Comparison of ENCODE assay signal across 21 cellular contexts in genomic region chr3:46864051-46864881, GRCh38. TPM values are rescaled to one million over a fixed set of nuclear protein-coding genes. Genes with fewer than 3 reads are reported as not detected.
DNase-seq lines count a peak whose midpoint lies in the region; ATAC-seq and TF ChIP-seq lines count a peak whose summit lies in the region.
"Had no signal": no experiment of that assay in that cellular context is flagged by ENCODE, and none has a peak within 500 bp of the region (broad histone marks: within the 10 kb centered on the region; RNA-seq: fewer than 3 reads in every experiment).

No MANE protein-coding gene starts in this region.

- peaks cover 2% of the 10 kb centered on the region for H3K27me3 Mint-ChIP-seq in neural progenitor cell (ENCODE audit: insufficient read depth, low read depth)
- H3K27me3 Mint-ChIP-seq: CD4-positive, CD25-positive, alpha-beta regulatory T cell had no signal

- no peaks in the 10 kb centered on the region for H3F3A ChIP-seq in neural progenitor cell (ENCODE audit: low read depth)

- H3K9me3 ChIP-seq in breast epithelium (no peaks in the 10 kb centered on the region), mammary epithelial cell (replicated peaks; ENCODE audit: insufficient read depth, low read length) (no peaks in the 10 kb centered on the region), neural progenitor cell (ENCODE audit: low read depth) (no peaks in the 10 kb centered on the region), upper lobe of right lung (no peaks in the 10 kb centered on the region), BE2C (no peaks in the 10 kb centered on the region)
- H3K9me3 ChIP-seq: pancreas, thoracic aorta had no signal

- intact Hi-C loops in breast epithelium (cut with DNase I; ENCODE audit: low total_unique reads) (no loop called here), mammary epithelial cell (cut with micrococcal nuclease) (no loop called here), cardiac septum (cut with DNase I) (loop anchor here (5.0 kb wide), 1 partner anchor 172 kb away; the partner anchor contains the start of gene ALS2CL), upper lobe of right lung (cut with DNase I) (no loop called here)

- H3K79me2 ChIP-seq in mammary epithelial cell (ENCODE audit: insufficient read depth, low read length) = no peaks in the 10 kb centered on the region
- no peaks in the 10 kb centered on the region for H3K79me2 ChIP-seq in neural progenitor cell (ENCODE audit: low read depth)

- no TSS peak for BruUV-seq in mammary epithelial cell (replicated peaks; lab: Mats Ljungman, UMichigan)

- no peaks in the 10 kb centered on the region for H3K36me3 Mint-ChIP-seq in neural progenitor cell
- H3K36me3 Mint-ChIP-seq: CD4-positive, CD25-positive, alpha-beta regulatory T cell; IgD-negative memory B cell had no signal

- no peak overlapping the region for H3K4me2 ChIP-seq in mammary epithelial cell (ENCODE audit: insufficient read depth, low read depth, low read length)
- H3K4me2 ChIP-seq in neural progenitor cell = no peak overlapping the region

- no peak overlapping the region for H2AFZ ChIP-seq in mammary epithelial cell (ENCODE audit: low read depth, low read length)
- H2AFZ ChIP-seq in neural progenitor cell (replicated peaks) = no peak overlapping the region

- H4K20me1 ChIP-seq in mammary epithelial cell (ENCODE audit: insufficient read depth, low read length) (no peaks in the 10 kb centered on the region), neural progenitor cell (ENCODE audit: low read depth) (no peaks in the 10 kb centered on the region)

- no peaks in the 10 kb centered on the region for H3K36me3 ChIP-seq in breast epithelium
- no peaks in the 10 kb centered on the region for H3K36me3 ChIP-seq in mammary epithelial cell (ENCODE audit: insufficient read depth, low read length)
- no peaks in the 10 kb centered on the region for H3K36me3 ChIP-seq in neural progenitor cell
- H3K36me3 ChIP-seq in upper lobe of right lung = no peaks in the 10 kb centered on the region
- no peaks in the 10 kb centered on the region for H3K36me3 ChIP-seq in BE2C
- H3K36me3 ChIP-seq: pancreas, thoracic aorta had no signal

- no peak overlapping the region for H3K4me3 Mint-ChIP-seq in neural progenitor cell
- H3K4me3 Mint-ChIP-seq: CD4-positive, CD25-positive, alpha-beta regulatory T cell; IgD-negative memory B cell had no signal

- dilution Hi-C loops in mammary epithelial cell (cut with HindIII; ENCODE audit: low sequenced_read_pairs) = no loop called here

- TF ChIP-seq CTCF in breast epithelium (IDR thresholded peaks at IDR 0.05) (no peak), mammary epithelial cell (conservative IDR thresholded peaks at IDR 0.05 in 1 of 2, IDR thresholded peaks at IDR 0.05 in 1 of 2; ENCODE audit: extremely low read depth in 1 of 2, insufficient read depth in 1 of 2, low read depth in 1 of 2, low read length in 2 of 2) (peak in 1 of 2 donors; percentile 2), neural progenitor cell (IDR thresholded peaks at IDR 0.05) (no peak), upper lobe of right lung (IDR thresholded peaks at IDR 0.05) (no peak), GM20000 (IDR thresholded peaks at IDR 0.05; ENCODE audit: extremely low read depth, missing control alignments) (no peak), BE2C (IDR thresholded peaks at IDR 0.05; ENCODE audit: low read depth, low read length) (no peak)

- in situ Hi-C loops in mammary epithelial cell (cut with MboI; ENCODE audit: low sequenced_read_pairs in 2 of 2) = no loop called here

- H3K9me3 Mint-ChIP-seq in neural progenitor cell = no peaks in the 10 kb centered on the region
- H3K9me3 Mint-ChIP-seq: CD4-positive, CD25-positive, alpha-beta regulatory T cell; IgD-negative memory B cell had no signal

- CTCF ChIA-PET in mammary epithelial cell (lab: Charles Lee; ENCODE audit: low non-redundant PET) = no interaction called here

- no peak for ATAC-seq in upper lobe of right lung
- no peak for ATAC-seq in GM18511 (IDR thresholded peaks at IDR 0.05; ENCODE audit: unreplicated experiment)
- ATAC-seq: pancreas had no signal

- H3K4me1 ChIP-seq in breast epithelium (peaks cover 10 to 30% of the 10 kb centered on the region in 2 donors), mammary epithelial cell (ENCODE audit: insufficient read depth, low read length) (no peaks in the 10 kb centered on the region), neural progenitor cell (peaks cover 10% of the 10 kb centered on the region), upper lobe of right lung (peaks cover 34% of the 10 kb centered on the region), BE2C (no peaks in the 10 kb centered on the region)

- peak overlapping the region; percentile 82 to 84 for H3K27ac ChIP-seq in breast epithelium
- H3K27ac ChIP-seq in mammary epithelial cell (ENCODE audit: insufficient read depth, low read depth, low read length) = no peak overlapping the region
- H3K27ac ChIP-seq in neural progenitor cell = no peak overlapping the region
- H3K27ac ChIP-seq in upper lobe of right lung = peak overlapping the region; percentile 42
- H3K27ac ChIP-seq: pancreas had no signal

- peak overlapping the region; percentile 65 for H3K27ac Mint-ChIP-seq in neural progenitor cell

- H3K4me1 Mint-ChIP-seq in neural progenitor cell = peaks cover 20% of the 10 kb centered on the region
- H3K4me1 Mint-ChIP-seq: CD4-positive, CD25-positive, alpha-beta regulatory T cell; IgD-negative memory B cell had no signal

- no peak for TF ChIP-seq POLR2A in breast epithelium (IDR thresholded peaks at IDR 0.05)

- H3K9ac ChIP-seq in mammary epithelial cell (ENCODE audit: insufficient read depth, low read length) = no peak overlapping the region
- no peak overlapping the region for H3K9ac ChIP-seq in neural progenitor cell

- DNase-seq in breast epithelium (ENCODE audit: low spot score in 2 of 2) = no peak
- DNase-seq in mammary epithelial cell = no peak
- DNase-seq in cardiac septum (ENCODE audit: low spot score) = peak; percentile 66
- no peak for DNase-seq in neural progenitor cell (ENCODE audit: low spot score)
- DNase-seq in upper lobe of right lung = peak; percentile 54
- no peak for DNase-seq in GM20000 (ENCODE audit: low spot score)
- DNase-seq in BE2C = no peak
- DNase-seq: ACHN; activated CD4-positive, alpha-beta T cell treated with anti-CD3 and anti-CD28 coated beads for 48 hours; activated CD8-positive, alpha-beta memory T cell treated with anti-CD3 and anti-CD28 coated beads, Interleukin-2, amount 50 U/mL, for 48 hours; activated gamma-delta T cell treated with Interleukin-2 at 50 U/mL for 16 hours; anterior cingulate cortex; CD4-positive, CD25-positive, alpha-beta regulatory T cell; DMS79 treated with DMSO at 0.1 percent for 48 hours; NCI-H1694; NCI-H226; SW 1271 had no signal

- H3K4me3 ChIP-seq in breast epithelium = no peak overlapping the region
- H3K4me3 ChIP-seq in mammary epithelial cell (replicated peaks in 1 of 3; ENCODE audit: insufficient read depth in 1 of 3, low read depth in 2 of 3, low read length in 3 of 3) = no peak overlapping the region
- no peak overlapping the region for H3K4me3 ChIP-seq in neural progenitor cell
- H3K4me3 ChIP-seq in upper lobe of right lung = no peak overlapping the region
- H3K4me3 ChIP-seq in BE2C (ENCODE audit: low read depth, low read length) = no peak overlapping the region
- H3K4me3 ChIP-seq: pancreas, thoracic aorta had no signal

- H3K27me3 ChIP-seq in breast epithelium (no peaks in the 10 kb centered on the region), mammary epithelial cell (ENCODE audit: insufficient read depth, low read length) (no peaks in the 10 kb centered on the region), neural progenitor cell (no peaks in the 10 kb centered on the region), upper lobe of right lung (no peaks in the 10 kb centered on the region), BE2C (no peaks in the 10 kb centered on the region)
- H3K27me3 ChIP-seq: pancreas had no signal

- WGBS in mammary epithelial cell (ENCODE audit: low coverage, missing lambda C conversion rate) = 84% methylated on average over 10 of the region's 11 CpGs

RNA-seq across cellular contexts. Expression of gene MYL3, which starts 1.0 kb away (rescaled TPM):
- total RNA-seq in breast epithelium (1 to 10 TPM; 5.9 to 8.5 (median 6.2) TPM), mammary epithelial cell (not detected), cardiac septum (3,804 TPM), neural progenitor cell (ENCODE audit: low replicate concordance) (not detected in 2 replicates), upper lobe of right lung (3.8 TPM)
- polyA plus RNA-seq in mammary epithelial cell = not detected
- polyA minus RNA-seq in mammary epithelial cell = not detected
- polyA plus RNA-seq in BE2C (2012; ENCODE audit: insufficient read depth, insufficient read length, low read depth) = not detected
- total RNA-seq: CD4-positive, CD25-positive, alpha-beta regulatory T cell had no signal
- polyA plus RNA-seq: CD4-positive, CD25-positive, alpha-beta regulatory T cell; IgD-negative memory B cell had no signal

RNA-seq across cellular contexts. Expression of gene PTH1R, which starts 13.3 kb away (rescaled TPM):
- total RNA-seq in breast epithelium = 10 to 100 TPM in 2 of 3 donors, 1 to 10 TPM in 1; 4.7 to 38.2 (median 13.4) TPM
- total RNA-seq in mammary epithelial cell = under 1 TPM in 1 of 2 donors, not detected in 1; 0.33 TPM
- not detected for polyA plus RNA-seq in mammary epithelial cell
- polyA minus RNA-seq in mammary epithelial cell = not detected
- 5.4 TPM for total RNA-seq in cardiac septum
- 0.43 TPM in 1 of 2 replicates, not detected in the other for total RNA-seq in neural progenitor cell (ENCODE audit: low replicate concordance)
- total RNA-seq in upper lobe of right lung = 14.9 TPM
- polyA plus RNA-seq in BE2C (2012; ENCODE audit: insufficient read depth, insufficient read length, low read depth) = not detected
- total RNA-seq: CD4-positive, CD25-positive, alpha-beta regulatory T cell had no signal
- polyA plus RNA-seq: CD4-positive, CD25-positive, alpha-beta regulatory T cell; IgD-negative memory B cell had no signal

Comparison
In these comparisons a context has a peak if more than half of its experiments do, and no peak if none do; other contexts are left out.
1. H3K27ac ChIP-seq: peak in breast epithelium (2 of 2) and upper lobe of right lung (single experiment); none in mammary epithelial cell (single experiment) and neural progenitor cell (single experiment).
2. DNase-seq: peak in cardiac septum (single experiment) and upper lobe of right lung (single experiment); none in breast epithelium (0 of 2), mammary epithelial cell (single experiment), neural progenitor cell (single experiment), GM20000 (single experiment) and BE2C (single experiment).
3. RNA of gene MYL3, which starts 1.0 kb away (total RNA-seq): 3,804 TPM in cardiac septum (single experiment); 5.9 to 8.5 TPM in breast epithelium, 3.8 TPM in upper lobe of right lung (single experiment), not detected in mammary epithelial cell and not detected in neural progenitor cell; every median in the first group is over 100 times any median in the second.